ENCODE assay signal across 32 cellular contexts in genomic region chr2:79770926-79771325, GRCh38.
"Had no signal": no experiment of that assay in that cellular context is flagged by ENCODE, and none has a peak within 500 bp of the region (broad histone marks: within the 10 kb centered on the region; RNA-seq: fewer than 3 reads in every experiment).

No MANE protein-coding gene starts in this region.

- H3K36me3 Mint-ChIP-seq: activated naive CD4-positive, alpha-beta T cell treated with anti-CD3 and anti-CD28 coated beads, Interleukin-2, amount 50 U/mL, for 24 hours; activated naive CD8-positive, alpha-beta T cell treated with anti-CD3 and anti-CD28 coated beads for 36 hours; T-cell had no signal

- H3K9me3 ChIP-seq: adrenal gland, body of pancreas, colonic mucosa, gastrocnemius medialis had no signal

- H3K27ac Mint-ChIP-seq: activated B cell treated with CpG ODN at 0.5 μM for 24 hours; activated CD8-positive, alpha-beta T cell treated with anti-CD3 and anti-CD28 coated beads for 36 hours; activated naive CD4-positive, alpha-beta T cell treated with anti-CD3 and anti-CD28 coated beads for 36 hours; activated naive CD4-positive, alpha-beta T cell treated with anti-CD3 and anti-CD28 coated beads, Interleukin-2, amount 50 U/mL, for 24 hours; activated naive CD8-positive, alpha-beta T cell treated with anti-CD3 and anti-CD28 coated beads for 36 hours; activated naive CD8-positive, alpha-beta T cell treated with anti-CD3 and anti-CD28 coated beads, Interleukin-2, amount 50 U/mL, for 24 hours; activated T-helper 1 cell treated with anti-CD3 and anti-CD28 coated beads, Interleukin-12 subunit alpha, Interleukin-12 subunit beta, Interleukin-2, Interleukin-4 antibody, amounts not matched to agents 30 ng/mL and 10 ng/mL and 1 ng/mL, durations not matched to agents 14 hours and 24 hours and 36 hours; activated T-helper 2 cell treated with anti-CD3 and anti-CD28 coated beads, Interferon-gamma antibody, Interleukin-2, Interleukin-4, amounts not matched to agents 10 μg/mL and 5 μg/mL and 100 μg/mL, durations not matched to agents 14 hours and 24 hours and 36 hours; endodermal cell; T-cell; T-helper 1 cell treated with Interleukin-12 subunit alpha and Interleukin-12 subunit beta and Interleukin-4 antibody, amounts not matched to agents 30 μg/mL and 1 μg/mL, for 36 hours; T-helper 2 cell treated with Interferon-gamma antibody and Interleukin-4, amounts not matched to agents 5 μg/mL and 100 μg/mL, for 36 hours had no signal

- H3K27me3 Mint-ChIP-seq: activated B cell treated with CpG ODN at 0.5 μM for 24 hours; activated CD8-positive, alpha-beta T cell treated with anti-CD3 and anti-CD28 coated beads for 36 hours; activated naive CD4-positive, alpha-beta T cell treated with anti-CD3 and anti-CD28 coated beads, Interleukin-2, amount 50 U/mL, for 24 hours; activated naive CD8-positive, alpha-beta T cell treated with anti-CD3 and anti-CD28 coated beads for 36 hours; activated naive CD8-positive, alpha-beta T cell treated with anti-CD3 and anti-CD28 coated beads, Interleukin-2, amount 50 U/mL, for 24 hours; T-cell had no signal

- H3K4me1 Mint-ChIP-seq: activated B cell treated with CpG ODN at 0.5 μM for 24 hours; activated naive CD4-positive, alpha-beta T cell treated with anti-CD3 and anti-CD28 coated beads, Interleukin-2, amount 50 U/mL, for 24 hours; activated naive CD8-positive, alpha-beta T cell treated with anti-CD3 and anti-CD28 coated beads for 36 hours; activated naive CD8-positive, alpha-beta T cell treated with anti-CD3 and anti-CD28 coated beads, Interleukin-2, amount 50 U/mL, for 24 hours; T-cell had no signal

- H3K4me3 Mint-ChIP-seq: activated B cell treated with CpG ODN at 0.5 μM for 24 hours; activated CD8-positive, alpha-beta T cell treated with anti-CD3 and anti-CD28 coated beads for 36 hours; activated naive CD4-positive, alpha-beta T cell treated with anti-CD3 and anti-CD28 coated beads for 36 hours; activated naive CD4-positive, alpha-beta T cell treated with anti-CD3 and anti-CD28 coated beads, Interleukin-2, amount 50 U/mL, for 24 hours; activated naive CD8-positive, alpha-beta T cell treated with anti-CD3 and anti-CD28 coated beads for 36 hours; activated naive CD8-positive, alpha-beta T cell treated with anti-CD3 and anti-CD28 coated beads, Interleukin-2, amount 50 U/mL, for 24 hours; activated T-cell treated with anti-CD3 and anti-CD28 coated beads, Interleukin-2, amount 50 U/mL, for 4 hours; activated T-helper 1 cell treated with anti-CD3 and anti-CD28 coated beads, Interleukin-12 subunit alpha, Interleukin-12 subunit beta, Interleukin-2, Interleukin-4 antibody, amounts not matched to agents 30 ng/mL and 10 ng/mL and 1 ng/mL, durations not matched to agents 14 hours and 24 hours and 36 hours; endodermal cell; T-cell; T-helper 1 cell treated with Interleukin-12 subunit alpha and Interleukin-12 subunit beta and Interleukin-4 antibody, amounts not matched to agents 30 μg/mL and 1 μg/mL, for 36 hours; T-helper 2 cell treated with Interferon-gamma antibody and Interleukin-4, amounts not matched to agents 5 μg/mL and 100 μg/mL, for 36 hours had no signal

- ATAC-seq: activated CD4-positive, CD25-positive, alpha-beta regulatory T cell treated with anti-CD3 and anti-CD28 coated beads, Interleukin-2, amount 50 U/mL, for 24 hours; activated CD8-positive, alpha-beta T cell treated with anti-CD3 and anti-CD28 coated beads for 36 hours; activated naive CD8-positive, alpha-beta T cell treated with anti-CD3 and anti-CD28 coated beads, Interleukin-2, amount 50 U/mL, for 24 hours; activated T-cell treated with anti-CD3 and anti-CD28 coated beads, Interleukin-2, amount 50 U/mL, for 4 hours; body of pancreas; esophagus mucosa; gastrocnemius medialis; T-cell had no signal

- DNase-seq: activated B cell treated with CpG ODN at 0.5 μM for 24 hours; activated CD4-positive, alpha-beta T cell treated with anti-CD3 and anti-CD28 coated beads for 48 hours; activated CD4-positive, alpha-beta T cell treated with anti-CD3 and anti-CD28 coated beads, Interleukin-2, amount 50 U/mL, for 1 hour; activated CD4-positive, alpha-beta T cell treated with anti-CD3 and anti-CD28 coated beads, Interleukin-2, amount 50 U/mL, for 48 hours; activated CD8-positive, alpha-beta memory T cell treated with anti-CD3 and anti-CD28 coated beads for 24 hours; activated CD8-positive, alpha-beta T cell treated with anti-CD3 and anti-CD28 coated beads for 36 hours; activated effector memory CD4-positive, alpha-beta T cell treated with anti-CD3 and anti-CD28 coated beads, Interleukin-2, amount 50 U/mL, for 16 hours; activated naive CD4-positive, alpha-beta T cell treated with anti-CD3 and anti-CD28 coated beads for 36 hours; activated naive CD8-positive, alpha-beta T cell treated with anti-CD3 and anti-CD28 coated beads for 36 hours; activated naive CD8-positive, alpha-beta T cell treated with anti-CD3 and anti-CD28 coated beads, Interleukin-2, amount 50 U/mL, for 24 hours; activated T-cell treated with anti-CD3 and anti-CD28 coated beads, Interleukin-2, amount 50 U/mL, for 4 hours; adrenal gland; aorta; body of pancreas; central memory CD4-positive, alpha-beta T cell; cerebellar nuclear complex; colonic mucosa; effector memory CD4-positive, alpha-beta T cell; endodermal cell; foreskin fibroblast; gastrocnemius medialis; SW 1271; T-cell; T1000; WERI-Rb-1 had no signal

- H3K27ac ChIP-seq: adrenal gland, body of pancreas, colonic mucosa, gastrocnemius medialis, WERI-Rb-1 had no signal
